1 cellular context compared by ENCODE assay signal in the genomic region with DNA sequence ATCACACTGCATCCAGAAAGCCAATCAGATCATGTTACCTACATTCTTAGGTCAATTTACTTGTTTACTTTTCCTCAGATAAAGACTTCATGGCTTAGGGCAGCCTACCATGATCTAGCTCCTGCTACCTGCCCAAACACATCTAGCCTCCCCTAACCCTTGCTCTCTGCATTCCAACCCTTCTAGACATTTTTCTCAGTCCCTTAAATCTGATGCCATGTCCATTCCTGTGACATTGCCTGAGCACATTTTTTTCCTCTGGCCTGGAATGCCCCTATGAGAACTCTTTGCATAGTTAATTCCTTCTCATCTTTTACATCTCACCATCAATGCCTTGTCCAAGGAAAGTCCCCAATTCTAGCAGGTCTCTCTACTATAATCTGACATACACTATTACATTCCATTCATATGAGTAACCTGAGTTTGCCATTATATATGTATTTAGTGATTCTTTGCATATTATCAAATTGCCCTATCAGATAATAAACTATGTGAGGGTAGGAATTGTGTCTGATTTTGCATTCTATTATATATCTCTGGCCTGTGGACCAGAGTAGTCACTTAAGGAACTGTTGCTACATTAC.
TF ChIP-seq lines count a peak whose summit lies in the region.

No MANE protein-coding gene starts in this region.

TF ChIP-seq in IMR-90, 13 proteins besides CTCF, POLR2A, EP300 and RAD21:
- TF ChIP-seq CEBPB (IDR thresholded peaks at IDR 0.05; ENCODE audit: low read depth, low read length) (no peak), BHLHE40 (IDR thresholded peaks at IDR 0.05; ENCODE audit: low read depth, low read length) (no peak), CHD1 (IDR thresholded peaks at IDR 0.05; ENCODE audit: low read depth, low read length) (no peak), SMC3 (IDR thresholded peaks at IDR 0.05; ENCODE audit: low read depth, low read length) (no peak), MAFK (IDR thresholded peaks at IDR 0.05; ENCODE audit: low read depth, low read length) (no peak), RFX5 (IDR thresholded peaks at IDR 0.05; ENCODE audit: low read depth, low read length) (no peak), FOS (IDR thresholded peaks at IDR 0.05; ENCODE audit: low read depth, low read length) (no peak), MAZ (IDR thresholded peaks at IDR 0.05; ENCODE audit: borderline replicate concordance, low read depth, low read length) (no peak), MXI1 (IDR thresholded peaks at IDR 0.05; ENCODE audit: borderline replicate concordance, low read depth, low read length) (no peak), NFE2L2 (IDR thresholded peaks at IDR 0.05; ENCODE audit: low read depth, low read length) (no peak), RCOR1 (IDR thresholded peaks at IDR 0.05; ENCODE audit: insufficient replicate concordance, low read length) (no peak)
- TF ChIP-seq, protein P1, sequence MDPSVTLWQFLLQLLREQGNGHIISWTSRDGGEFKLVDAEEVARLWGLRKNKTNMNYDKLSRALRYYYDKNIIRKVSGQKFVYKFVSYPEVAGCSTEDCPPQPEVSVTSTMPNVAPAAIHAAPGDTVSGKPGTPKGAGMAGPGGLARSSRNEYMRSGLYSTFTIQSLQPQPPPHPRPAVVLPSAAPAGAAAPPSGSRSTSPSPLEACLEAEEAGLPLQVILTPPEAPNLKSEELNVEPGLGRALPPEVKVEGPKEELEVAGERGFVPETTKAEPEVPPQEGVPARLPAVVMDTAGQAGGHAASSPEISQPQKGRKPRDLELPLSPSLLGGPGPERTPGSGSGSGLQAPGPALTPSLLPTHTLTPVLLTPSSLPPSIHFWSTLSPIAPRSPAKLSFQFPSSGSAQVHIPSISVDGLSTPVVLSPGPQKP (IDR thresholded peaks at IDR 0.05; ENCODE audit: borderline replicate concordance, low read depth, low read length) = no peak
- TF ChIP-seq, protein P2, sequence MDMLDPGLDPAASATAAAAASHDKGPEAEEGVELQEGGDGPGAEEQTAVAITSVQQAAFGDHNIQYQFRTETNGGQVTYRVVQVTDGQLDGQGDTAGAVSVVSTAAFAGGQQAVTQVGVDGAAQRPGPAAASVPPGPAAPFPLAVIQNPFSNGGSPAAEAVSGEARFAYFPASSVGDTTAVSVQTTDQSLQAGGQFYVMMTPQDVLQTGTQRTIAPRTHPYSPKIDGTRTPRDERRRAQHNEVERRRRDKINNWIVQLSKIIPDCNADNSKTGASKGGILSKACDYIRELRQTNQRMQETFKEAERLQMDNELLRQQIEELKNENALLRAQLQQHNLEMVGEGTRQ (IDR thresholded peaks at IDR 0.05; ENCODE audit: low read depth, low read length) = no peak
